ENCODE assay signal across 8 cellular contexts in genomic region chrX:120559799-120560198, GRCh38.
DNase-seq lines count a peak whose midpoint lies in the region; ATAC-seq, FAIRE-seq and TF ChIP-seq lines count a peak whose summit lies in the region.

No MANE protein-coding gene starts in this region.

- no peak for TF ChIP-seq CTCF in 22Rv1 (IDR thresholded peaks at IDR 0.05)
- TF ChIP-seq CTCF in RWPE2 (IDR thresholded peaks at IDR 0.05; ENCODE audit: poor library complexity, severe bottlenecking): no peak
- TF ChIP-seq CTCF in epithelial cell of esophagus (IDR thresholded peaks at IDR 0.05; ENCODE audit: insufficient read depth, low read depth, low read length, missing control alignments): no peak

- H3K4me1 ChIP-seq in RWPE2 (ENCODE audit: insufficient read depth, poor library complexity, severe bottlenecking): no peaks in the 10 kb centered on the region

- peak; percentile 4 for FAIRE-seq in GM19239 (lab: Jason Lieb, UNC)

- H3K27ac ChIP-seq in 22Rv1: peak overlapping the region; percentile 89
- H3K27ac ChIP-seq in RWPE2 (ENCODE audit: poor library complexity, severe bottlenecking): peak overlapping the region; percentile 84

- H3K9me3 ChIP-seq in RWPE2 (ENCODE audit: severe bottlenecking): no peaks in the 10 kb centered on the region

- H3K36me3 ChIP-seq in RWPE2 (ENCODE audit: low read depth): peaks cover 25% of the 10 kb centered on the region

- no peaks in the 10 kb centered on the region for H3K27me3 ChIP-seq in RWPE2 (ENCODE audit: insufficient read depth, poor library complexity, severe bottlenecking)

- H3K4me3 ChIP-seq in RWPE2 (ENCODE audit: severe bottlenecking) (peak overlapping the region; percentile 47), epithelial cell of esophagus (ENCODE audit: low read length) (peak overlapping the region; percentile 70)

- ATAC-seq in RWPE2 (ENCODE audit: low read depth): peak; percentile 21; the same call in 1 of the 3 replicates

- DNase-seq in GM19239 (ENCODE audit: insufficient read length, low spot score) (no peak), RWPE2 (ENCODE audit: low spot score) (no peak), epithelial cell of esophagus (ENCODE audit: low read depth) (peak; percentile 29), pons (ENCODE audit: low spot score) (peak; percentile 28), NCI-H2081 treated with DMSO at 0.1 percent for 48 hours (lab: John Stamatoyannopoulos, UW) (no peak), NCI-H1048 (lab: John Stamatoyannopoulos, UW) (no peak), AG08395 (ENCODE audit: low spot score) (no peak)

Comparison
In these comparisons a context has a peak if more than half of its experiments do, and no peak if none do; other contexts are left out.
1. DNase-seq: peak in epithelial cell of esophagus (single experiment) and pons (single experiment); none in GM19239 (single experiment), RWPE2 (single experiment), NCI-H2081 treated with DMSO at 0.1 percent for 48 hours (single experiment), NCI-H1048 (single experiment) and AG08395 (single experiment).